In the genomic region with DNA sequence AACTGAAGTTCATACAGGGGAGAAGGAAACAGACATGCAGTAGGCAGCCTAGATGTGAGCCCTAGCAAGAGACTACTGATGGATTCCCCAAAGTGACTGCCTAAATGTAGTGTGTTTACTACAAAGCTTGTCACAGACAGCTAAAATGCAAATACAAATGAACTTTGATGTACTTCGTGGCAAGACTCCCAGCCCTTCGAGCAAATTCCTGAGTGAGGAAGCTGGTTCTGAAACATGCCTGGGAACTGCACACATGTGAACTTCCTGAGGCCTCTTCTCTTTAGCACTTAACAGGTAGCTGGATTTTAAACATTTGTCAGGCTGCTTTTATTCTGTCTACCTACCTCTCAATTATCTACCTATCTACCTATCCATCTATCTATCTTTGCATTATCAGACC, we compare ENCODE assay signal across 14 cellular contexts. TPM values are rescaled to one million over a fixed set of nuclear protein-coding genes. Genes with fewer than 3 reads are reported as not detected.
DNase-seq lines count a peak whose midpoint lies in the region; ATAC-seq and TF ChIP-seq lines count a peak whose summit lies in the region.
"Had no signal": no experiment of that assay in that cellular context is flagged by ENCODE, and none has a peak within 500 bp of the region (broad histone marks: within the 10 kb centered on the region; RNA-seq: fewer than 3 reads in every experiment).

No MANE protein-coding gene starts in this region.

- no peaks in the 10 kb centered on the region for H3K27me3 Mint-ChIP-seq in chondrocyte (ENCODE audit: low read depth)
- H3K27me3 Mint-ChIP-seq: central memory CD8-positive, alpha-beta T cell; naive B cell had no signal

- peak overlapping the region; percentile 90 for H3K27ac Mint-ChIP-seq in chondrocyte (ENCODE audit: unreplicated experiment)
- H3K27ac Mint-ChIP-seq: activated T-cell treated with anti-CD3 and anti-CD28 coated beads, Interleukin-2, amount 50 U/mL, for 72 hours had no signal

- TF ChIP-seq POLR2A in right lobe of liver (IDR thresholded peaks at IDR 0.05) = peak; percentile 32

- no peak for TF ChIP-seq CTCF in chondrocyte (IDR thresholded peaks at IDR 0.05)
- no peak for TF ChIP-seq CTCF in right lobe of liver (IDR thresholded peaks at IDR 0.05)
- TF ChIP-seq CTCF in thoracic aorta (IDR thresholded peaks at IDR 0.05) = no peak

- H3K36me3 Mint-ChIP-seq in chondrocyte (ENCODE audit: low read depth) = no peaks in the 10 kb centered on the region
- H3K36me3 Mint-ChIP-seq: naive B cell had no signal

- ATAC-seq in right lobe of liver (peak in 1 of 4 donors; percentile 5), thoracic aorta (ENCODE audit: insufficient number of reproducible peaks, low FRiP score, low read depth) (no peak), GM19397 (IDR thresholded peaks at IDR 0.05; ENCODE audit: unreplicated experiment) (no peak)
- ATAC-seq: activated T-cell treated with anti-CD3 and anti-CD28 coated beads, Interleukin-2, amount 50 U/mL, for 72 hours; heart right ventricle had no signal

- DNase-seq in NCI-H1092 treated with DMSO at 0.1 percent for 48 hours (lab: John Stamatoyannopoulos, UW) (peak; percentile 57), NCI-H1092 (lab: John Stamatoyannopoulos, UW) (no peak), chondrocyte (ENCODE audit: low spot score) (no peak), right lobe of liver (no peak), thoracic aorta (ENCODE audit: low spot score) (no peak), NCI-H524 treated with DMSO at 0.1 percent for 48 hours (lab: John Stamatoyannopoulos, UW) (no peak)
- no peak for DNase-seq in activated CD4-positive, CD25-positive, alpha-beta regulatory T cell treated with anti-CD3 and anti-CD28 coated beads, Interleukin-2, amount 50 U/mL, for 72 hours
- DNase-seq: activated T-cell treated with anti-CD3 and anti-CD28 coated beads, Interleukin-2, amount 50 U/mL, for 72 hours; heart right ventricle; MV-4-11; naive B cell; stimulated activated naive CD4-positive, alpha-beta T cell treated with Interleukin-2 at 50 U/mL for 16 hours had no signal

- H3K4me3 ChIP-seq in right lobe of liver = no peak overlapping the region
- H3K4me3 ChIP-seq in thoracic aorta = no peak overlapping the region
- H3K4me3 ChIP-seq: heart right ventricle had no signal

- peaks cover 0 to 74% (median 29%) of the 10 kb centered on the region in 4 donors for H3K4me1 ChIP-seq in right lobe of liver
- H3K4me1 ChIP-seq in thoracic aorta (ENCODE audit: control insufficient read depth in 1 of 2, low read depth in 2 of 2) = peaks cover 39 to 73% of the 10 kb centered on the region in 2 donors

- H3K27ac ChIP-seq in right lobe of liver (peak overlapping the region; percentile 61 to 85 (median 79)), thoracic aorta (peak overlapping the region; percentile 75 to 78)

- no peak overlapping the region for H3K4me3 Mint-ChIP-seq in chondrocyte (ENCODE audit: unreplicated experiment)
- H3K4me3 Mint-ChIP-seq: activated T-cell treated with anti-CD3 and anti-CD28 coated beads, Interleukin-2, amount 50 U/mL, for 72 hours; central memory CD8-positive, alpha-beta T cell; naive B cell had no signal

- intact Hi-C loops in right lobe of liver (cut with DNase I) = loop anchor here (10.0 kb wide), 4 partner anchors 98 to 458 kb away; no protein-coding TSS in a partner anchor

- WGBS in right lobe of liver (ENCODE audit: insufficient coverage, low coverage, low lambda C conversion rate, missing lambda C conversion rate) = 0% methylated on average over 2 of the region's 2 CpGs

- H3K4me1 Mint-ChIP-seq in chondrocyte (ENCODE audit: low read depth) = peaks cover 83% of the 10 kb centered on the region

- no peaks in the 10 kb centered on the region for H3K9me3 Mint-ChIP-seq in chondrocyte (ENCODE audit: low read depth)
- H3K9me3 Mint-ChIP-seq: activated T-cell treated with anti-CD3 and anti-CD28 coated beads, Interleukin-2, amount 50 U/mL, for 72 hours; central memory CD8-positive, alpha-beta T cell; naive B cell had no signal

- H3K36me3 ChIP-seq in right lobe of liver = no peaks in the 10 kb centered on the region
- no peaks in the 10 kb centered on the region for H3K36me3 ChIP-seq in thoracic aorta
- H3K36me3 ChIP-seq: heart right ventricle had no signal

- H3K27me3 ChIP-seq in right lobe of liver = no peaks in the 10 kb centered on the region
- H3K27me3 ChIP-seq in thoracic aorta (replicated peaks; ENCODE audit: insufficient read depth) = no peaks in the 10 kb centered on the region
- H3K27me3 ChIP-seq: heart right ventricle had no signal

- H3K9me3 ChIP-seq in right lobe of liver (no peaks in the 10 kb centered on the region), thoracic aorta (no peaks in the 10 kb centered on the region)
- H3K9me3 ChIP-seq: heart right ventricle had no signal

RNA-seq across cellular contexts. Expression of gene IRF2BP2, which starts 6.7 kb away (rescaled TPM):
- total RNA-seq in chondrocyte (67.9 to 74.4 TPM (median 70.5 TPM) in 3 replicates), right lobe of liver (10 to 100 TPM; 35.3 to 93.2 (median 56.8) TPM), thoracic aorta (100 to 1,000 TPM; 114 to 175 TPM)
